ENCODE assay signal across 30 cellular contexts in genomic region chr4:5200546-5200945, GRCh38.
"Had no signal": no experiment of that assay in that cellular context is flagged by ENCODE, and none has a peak within 500 bp of the region (broad histone marks: within the 10 kb centered on the region; RNA-seq: fewer than 3 reads in every experiment).

No MANE protein-coding gene starts in this region.

- H3K4me1 Mint-ChIP-seq: immature natural killer cell; naive thymus-derived CD8-positive, alpha-beta T cell; stimulated activated effector memory CD8-positive, alpha-beta T cell treated with anti-CD3 and anti-CD28 coated beads, Interleukin-12 subunit alpha, Interleukin-12 subunit beta, amount 100 ng/mL, for 72 hours had no signal

- H3K9me3 ChIP-seq: left lung, lower lobe of right lung, pancreas, prostate gland, suprapubic skin, thoracic aorta, tibial artery, upper lobe of right lung had no signal

- ATAC-seq: left colon; left lung; lower lobe of right lung; naive thymus-derived CD8-positive, alpha-beta T cell; pancreas; right cardiac atrium; sciatic nerve; stimulated activated effector memory CD8-positive, alpha-beta T cell treated with anti-CD3 and anti-CD28 coated beads, Interleukin-12 subunit alpha, Interleukin-12 subunit beta, amount 100 ng/mL, for 72 hours; upper lobe of right lung had no signal

- H3K27ac Mint-ChIP-seq: immature natural killer cell; naive thymus-derived CD8-positive, alpha-beta T cell; nephron; stimulated activated effector memory CD8-positive, alpha-beta T cell treated with anti-CD3 and anti-CD28 coated beads, Interleukin-12 subunit alpha, Interleukin-12 subunit beta, amount 100 ng/mL, for 72 hours; stimulated activated naive CD8-positive, alpha-beta T cell treated with anti-CD3 and anti-CD28 coated beads, Interleukin-15, Interleukin-2, amounts not matched to agents 100 ng/mL and 50 ng/mL, for 24 hours had no signal

- H3K27me3 Mint-ChIP-seq: stimulated activated naive CD8-positive, alpha-beta T cell treated with anti-CD3 and anti-CD28 coated beads, Interleukin-15, Interleukin-2, amounts not matched to agents 100 ng/mL and 50 ng/mL, for 24 hours had no signal

- H3K4me3 ChIP-seq: left lung, lower lobe of right lung, pancreas, prostate gland, skin epidermis, suprapubic skin, thoracic aorta, tibial artery, upper lobe of right lung had no signal

- H3K36me3 Mint-ChIP-seq: immature natural killer cell; naive thymus-derived CD8-positive, alpha-beta T cell; stimulated activated effector memory CD8-positive, alpha-beta T cell treated with anti-CD3 and anti-CD28 coated beads, Interleukin-12 subunit alpha, Interleukin-12 subunit beta, amount 100 ng/mL, for 72 hours had no signal

- DNase-seq: immature natural killer cell; kidney; left colon; left lung; lower lobe of right lung; mammary epithelial cell; mesenchymal stem cell; naive thymus-derived CD8-positive, alpha-beta T cell; nucleus accumbens; pancreas; posterior cingulate gyrus; retina; right cardiac atrium; stimulated activated CD4-positive, alpha-beta T cell treated with anti-CD3 and anti-CD28 coated beads, Interleukin-12 subunit alpha, Interleukin-12 subunit beta, amount 100 ng/mL, for 4 hours; stimulated activated CD4-positive, alpha-beta T cell treated with anti-CD3 and anti-CD28 coated beads, Interleukin-4, amount 100 ng/mL, for 24 hours; stimulated activated naive CD4-positive, alpha-beta T cell; tibial artery; trophoblast cell; upper lobe of right lung had no signal

- H3K36me3 ChIP-seq: left lung, lower lobe of right lung, pancreas, prostate gland, suprapubic skin, thoracic aorta, tibial artery, upper lobe of right lung had no signal

- H3K4me3 Mint-ChIP-seq: immature natural killer cell; naive thymus-derived CD8-positive, alpha-beta T cell; nephron; neural crest cell; stimulated activated effector memory CD8-positive, alpha-beta T cell treated with anti-CD3 and anti-CD28 coated beads, Interleukin-12 subunit alpha, Interleukin-12 subunit beta, amount 100 ng/mL, for 72 hours; stimulated activated naive CD8-positive, alpha-beta T cell treated with anti-CD3 and anti-CD28 coated beads, Interleukin-15, Interleukin-2, amounts not matched to agents 100 ng/mL and 50 ng/mL, for 24 hours had no signal

- FAIRE-seq: islet of Langerhans, kidney, pancreas, urothelium cell line had no signal

- H3K27ac ChIP-seq: left lung, lower lobe of right lung, pancreas, prostate gland, skin epidermis, suprapubic skin, thoracic aorta, tibial artery, upper lobe of right lung had no signal

- H3K9me3 Mint-ChIP-seq: immature natural killer cell; stimulated activated effector memory CD8-positive, alpha-beta T cell treated with anti-CD3 and anti-CD28 coated beads, Interleukin-12 subunit alpha, Interleukin-12 subunit beta, amount 100 ng/mL, for 72 hours; stimulated activated naive CD8-positive, alpha-beta T cell treated with anti-CD3 and anti-CD28 coated beads, Interleukin-15, Interleukin-2, amounts not matched to agents 100 ng/mL and 50 ng/mL, for 24 hours had no signal

- H3K27me3 ChIP-seq: left lung, pancreas, suprapubic skin, tibial artery, upper lobe of right lung had no signal

- H3K4me1 ChIP-seq: left lung, lower lobe of right lung, pancreas, prostate gland, tibial artery, upper lobe of right lung had no signal
